Comparison of ENCODE assay signal across 15 cellular contexts in genomic region chr7:36305648-36306047, GRCh38.
A peak's percentile ranks its signal among the peaks of the same experiment; 100 is the strongest.
DNase-seq lines count a peak whose midpoint lies in the region; ATAC-seq and TF ChIP-seq lines count a peak whose summit lies in the region.
"Had no signal": no experiment of that assay in that cellular context is flagged by ENCODE, and none has a peak within 500 bp of the region (broad histone marks: within the 10 kb centered on the region; RNA-seq: fewer than 3 reads in every experiment).

No MANE protein-coding gene starts in this region.

- H3K4me2 ChIP-seq in OCI-LY7 (ENCODE audit: low read length) (no peak overlapping the region), mammary epithelial cell (ENCODE audit: insufficient read depth, low read depth, low read length) (no peak overlapping the region)

- H4K20me1 ChIP-seq in OCI-LY7 (ENCODE audit: insufficient read depth, low read length): no peaks in the 10 kb centered on the region
- H4K20me1 ChIP-seq in mammary epithelial cell (ENCODE audit: insufficient read depth, low read length): no peaks in the 10 kb centered on the region

- H3K79me2 ChIP-seq in OCI-LY7 (ENCODE audit: insufficient read depth, low read depth, low read length): no peaks in the 10 kb centered on the region
- no peaks in the 10 kb centered on the region for H3K79me2 ChIP-seq in mammary epithelial cell (ENCODE audit: insufficient read depth, low read length)

- H3K36me3 Mint-ChIP-seq in central memory CD8-positive, alpha-beta T cell (ENCODE audit: insufficient read depth): no peaks in the 10 kb centered on the region
- H3K36me3 Mint-ChIP-seq in endothelial cell (ENCODE audit: low read depth, unreplicated experiment): no peaks in the 10 kb centered on the region
- H3K36me3 Mint-ChIP-seq: CD4-positive, CD25-positive, alpha-beta regulatory T cell had no signal

- H3K4me1 Mint-ChIP-seq in central memory CD8-positive, alpha-beta T cell: no peaks in the 10 kb centered on the region
- H3K4me1 Mint-ChIP-seq in endothelial cell (ENCODE audit: unreplicated experiment): peaks cover 20% of the 10 kb centered on the region

- TF ChIP-seq CTCF in OCI-LY7 (conservative IDR thresholded peaks at IDR 0.05; ENCODE audit: low read length) (no peak), fibroblast of the aortic adventitia (IDR thresholded peaks at IDR 0.05; ENCODE audit: insufficient read depth, low read length) (no peak), endothelial cell (IDR thresholded peaks at IDR 0.05; ENCODE audit: unreplicated experiment) (no peak), mammary epithelial cell (conservative IDR thresholded peaks at IDR 0.05 in 1 of 2, IDR thresholded peaks at IDR 0.05 in 1 of 2; ENCODE audit: extremely low read depth in 1 of 2, insufficient read depth in 1 of 2, low read depth in 1 of 2, low read length in 2 of 2) (no peak)

- in situ Hi-C loops in mammary epithelial cell (cut with MboI; ENCODE audit: low sequenced_read_pairs in 2 of 2): no loop called here

- no peaks in the 10 kb centered on the region for H3K27me3 Mint-ChIP-seq in central memory CD8-positive, alpha-beta T cell
- peaks cover 7% of the 10 kb centered on the region for H3K27me3 Mint-ChIP-seq in endothelial cell (ENCODE audit: unreplicated experiment)
- H3K27me3 Mint-ChIP-seq: CD4-positive, CD25-positive, alpha-beta regulatory T cell had no signal

- H3K9me3 Mint-ChIP-seq in central memory CD8-positive, alpha-beta T cell: no peaks in the 10 kb centered on the region
- H3K9me3 Mint-ChIP-seq in endothelial cell (ENCODE audit: unreplicated experiment): no peaks in the 10 kb centered on the region
- H3K9me3 Mint-ChIP-seq: CD4-positive, CD25-positive, alpha-beta regulatory T cell; H9 had no signal

- POLR2A ChIA-PET in OCI-LY7 (lab: Charles Lee): interaction anchor here (0.7 to 1.1 kb wide), 2 partner anchors 32 to 261 kb away, joined by 4 to 6 read pairs; no protein-coding TSS in a partner anchor

- no peak overlapping the region for H2AFZ ChIP-seq in OCI-LY7 (ENCODE audit: low read length)
- no peak overlapping the region for H2AFZ ChIP-seq in mammary epithelial cell (ENCODE audit: low read depth, low read length)

- H3K9ac ChIP-seq in mammary epithelial cell (ENCODE audit: insufficient read depth, low read length): no peak overlapping the region
- H3K9ac ChIP-seq: BLaER1 treated with 17β-estradiol and CSF1 and Interleukin-3, amounts not matched to agents 10 nM and 100 nM had no signal

- BruUV-seq in OCI-LY7 (replicated peaks; lab: Mats Ljungman, UMichigan) (TSS peak; percentile 43), mammary epithelial cell (replicated peaks; lab: Mats Ljungman, UMichigan) (no TSS peak)

- dilution Hi-C loops in mammary epithelial cell (cut with HindIII; ENCODE audit: low sequenced_read_pairs): no loop called here

- no peaks in the 10 kb centered on the region for H3K27me3 ChIP-seq in mammary epithelial cell (ENCODE audit: insufficient read depth, low read length)
- H3K27me3 ChIP-seq: BLaER1 treated with 17β-estradiol and CSF1 and Interleukin-3, amounts not matched to agents 10 nM and 100 nM had no signal

- no peak overlapping the region for H3K4me3 Mint-ChIP-seq in central memory CD8-positive, alpha-beta T cell
- H3K4me3 Mint-ChIP-seq in endothelial cell (ENCODE audit: unreplicated experiment): no peak overlapping the region
- H3K4me3 Mint-ChIP-seq: CD4-positive, CD25-positive, alpha-beta regulatory T cell; H9 had no signal

- H3K27ac ChIP-seq in OCI-LY7 (ENCODE audit: low read depth, low read length, poor library complexity, severe bottlenecking) (no peak overlapping the region), mammary epithelial cell (ENCODE audit: insufficient read depth, low read depth, low read length) (no peak overlapping the region)
- H3K27ac ChIP-seq: BLaER1 treated with 17β-estradiol and CSF1 and Interleukin-3, amounts not matched to agents 10 nM and 100 nM had no signal

- 98% methylated on average over 5 of the region's 5 CpGs for WGBS in mammary epithelial cell (ENCODE audit: low coverage, missing lambda C conversion rate)

- no peaks in the 10 kb centered on the region for H3K36me3 ChIP-seq in OCI-LY7 (ENCODE audit: insufficient read depth, low read length)
- no peaks in the 10 kb centered on the region for H3K36me3 ChIP-seq in mammary epithelial cell (ENCODE audit: insufficient read depth, low read length)

- peak overlapping the region; percentile 40 for H3K27ac Mint-ChIP-seq in central memory CD8-positive, alpha-beta T cell (ENCODE audit: low read depth)
- H3K27ac Mint-ChIP-seq in endothelial cell (ENCODE audit: unreplicated experiment): no peak overlapping the region
- H3K27ac Mint-ChIP-seq: H9 had no signal

- H3K4me3 ChIP-seq in OCI-LY7 (ENCODE audit: low read depth, low read length, poor library complexity, severe bottlenecking): no peak overlapping the region
- no peak overlapping the region for H3K4me3 ChIP-seq in fibroblast of the aortic adventitia (ENCODE audit: low read depth, low read length)
- H3K4me3 ChIP-seq in mammary epithelial cell (replicated peaks in 1 of 3; ENCODE audit: insufficient read depth in 1 of 3, low read depth in 2 of 3, low read length in 3 of 3): no peak overlapping the region
- H3K4me3 ChIP-seq: BLaER1 treated with 17β-estradiol and CSF1 and Interleukin-3, amounts not matched to agents 10 nM and 100 nM had no signal

- CTCF ChIA-PET in OCI-LY7 (lab: Charles Lee; ENCODE audit: unreplicated experiment) (no interaction called here), mammary epithelial cell (lab: Charles Lee; ENCODE audit: low non-redundant PET) (no interaction called here)

- DNase-seq in OCI-LY7 (ENCODE audit: low spot score) (no peak), fibroblast of the aortic adventitia (ENCODE audit: low read depth) (peak; percentile 12), DMS 273 treated with DMSO at 0.1 percent for 48 hours (lab: John Stamatoyannopoulos, UW) (no peak), endothelial cell (ENCODE audit: low spot score) (no peak), mammary epithelial cell (no peak)
- no peak for DNase-seq in central memory CD8-positive, alpha-beta T cell (ENCODE audit: low spot score in 2 of 2)
- peak; percentile 1 for DNase-seq in stimulated activated CD8-positive, alpha-beta memory T cell treated with anti-CD3 and anti-CD28 coated beads, Interleukin-4, amount 100 ng/mL, for 48 hours
- no peak for DNase-seq in stimulated activated naive CD4-positive, alpha-beta T cell (lab: John Stamatoyannopoulos, UW)
- DNase-seq: ACHN; CD4-positive, CD25-positive, alpha-beta regulatory T cell; DND-41; GDM1; GOT3; H9 had no signal

- no peaks in the 10 kb centered on the region for H3K4me1 ChIP-seq in OCI-LY7 (ENCODE audit: insufficient read depth, low read length, poor library complexity, severe bottlenecking)
- peaks cover 16% of the 10 kb centered on the region for H3K4me1 ChIP-seq in mammary epithelial cell (ENCODE audit: insufficient read depth, low read length)

- ATAC-seq in central memory CD8-positive, alpha-beta T cell (replicated peaks; ENCODE audit: extremely low read depth, poor library complexity, severe bottlenecking): no peak

- no peaks in the 10 kb centered on the region for H3K9me3 ChIP-seq in OCI-LY7 (ENCODE audit: low read length)
- no peaks in the 10 kb centered on the region for H3K9me3 ChIP-seq in mammary epithelial cell (replicated peaks; ENCODE audit: insufficient read depth, low read length)
- H3K9me3 ChIP-seq: BLaER1 treated with 17β-estradiol and CSF1 and Interleukin-3, amounts not matched to agents 10 nM and 100 nM had no signal

- intact Hi-C loops in OCI-LY7 (cut with micrococcal nuclease; ENCODE audit: unreplicated experiment): no loop called here
- intact Hi-C loops in mammary epithelial cell (cut with micrococcal nuclease): no loop called here

- no peaks in the 10 kb centered on the region for H3K9me2 ChIP-seq in OCI-LY7 (ENCODE audit: insufficient read depth, low read length)

Comparison
In these comparisons a context has a peak if more than half of its experiments do, and no peak if none do; other contexts are left out.
1. DNase-seq: peak in fibroblast of the aortic adventitia (single experiment) and stimulated activated CD8-positive, alpha-beta memory T cell treated with anti-CD3 and anti-CD28 coated beads, Interleukin-4, amount 100 ng/mL, for 48 hours (single experiment); none in OCI-LY7 (single experiment), central memory CD8-positive, alpha-beta T cell (0 of 2), DMS 273 treated with DMSO at 0.1 percent for 48 hours (single experiment), stimulated activated naive CD4-positive, alpha-beta T cell (0 of 6), endothelial cell (single experiment) and mammary epithelial cell (single experiment).